ENCODE assay signal across 33 cellular contexts in the genomic region with DNA sequence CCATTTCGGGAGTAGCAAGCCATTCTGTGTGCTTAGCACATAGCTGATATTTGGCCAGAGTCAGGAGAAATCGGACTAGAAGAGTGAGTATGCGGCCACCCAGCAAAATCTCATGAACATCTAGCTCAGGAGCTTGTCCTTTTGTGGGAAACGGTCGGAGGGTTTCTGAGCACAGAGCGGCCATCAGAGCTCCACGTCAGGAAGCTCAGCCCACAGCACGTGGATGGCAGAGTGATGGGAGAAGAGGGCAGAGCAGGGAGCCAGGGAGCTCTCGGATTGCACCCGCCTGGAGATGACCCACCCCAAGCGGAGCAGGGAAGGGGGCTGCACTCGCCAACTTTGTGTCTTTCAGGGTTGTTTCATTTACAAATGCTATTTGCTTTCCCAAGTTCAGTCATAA. TPM values are rescaled to one million over a fixed set of nuclear protein-coding genes. Genes with fewer than 3 reads are reported as not detected.
DNase-seq lines count a peak whose midpoint lies in the region; ATAC-seq and TF ChIP-seq lines count a peak whose summit lies in the region.
"Had no signal": no experiment of that assay in that cellular context is flagged by ENCODE, and none has a peak within 500 bp of the region (broad histone marks: within the 10 kb centered on the region; RNA-seq: fewer than 3 reads in every experiment).

No MANE protein-coding gene starts in this region.

- no peak overlapping the region for H3K4me2 ChIP-seq in IMR-90 (ENCODE audit: low read depth, low read length)

- H4K20me1 ChIP-seq in IMR-90 (ENCODE audit: insufficient read depth, low read length) = no peaks in the 10 kb centered on the region

- no peak overlapping the region for H3K14ac ChIP-seq in IMR-90 (replicated peaks; ENCODE audit: low read depth, low read length)

- no peaks in the 10 kb centered on the region for H3K4me1 ChIP-seq in IMR-90 (ENCODE audit: control insufficient read depth, insufficient read depth, low read length)
- H3K4me1 ChIP-seq: ascending aorta, upper lobe of right lung had no signal

- in situ Hi-C loops in IMR-90 (cut with MboI; ENCODE audit: low sequenced_read_pairs) = no loop called here

- no peak overlapping the region for H2BK120ac ChIP-seq in IMR-90 (ENCODE audit: low read depth, low read length)

- TF ChIP-seq POLR2A in IMR-90 (IDR thresholded peaks at IDR 0.05; ENCODE audit: low read depth, low read length) = no peak

- no peak overlapping the region for H2AK5ac ChIP-seq in IMR-90 (ENCODE audit: low read depth, low read length)

- no peak overlapping the region for H2BK5ac ChIP-seq in IMR-90 (ENCODE audit: low read depth, low read length, poor library complexity, severe bottlenecking)

- peaks cover 29% of the 10 kb centered on the region for H3K36me3 Mint-ChIP-seq in activated naive CD4-positive, alpha-beta T cell treated with anti-CD3 and anti-CD28 coated beads for 36 hours (ENCODE audit: low read depth)
- peaks cover 45% of the 10 kb centered on the region for H3K36me3 Mint-ChIP-seq in activated naive CD8-positive, alpha-beta T cell treated with anti-CD3 and anti-CD28 coated beads, Interleukin-2, amount 50 U/mL, for 24 hours (ENCODE audit: low read depth)
- peaks cover 17 to 29% of the 10 kb centered on the region in 2 donors for H3K36me3 Mint-ChIP-seq in stimulated activated naive B cell treated with anti-CD40 and anti-IgM and Interleukin-4, amounts not matched to agents 10 μg/mL and 1 μg/mL and 100 μg/mL, for 72 hours

- no peak overlapping the region for H3K9ac ChIP-seq in IMR-90 (ENCODE audit: low read depth, low read length)

- peaks cover 66% of the 10 kb centered on the region for H3K4me1 Mint-ChIP-seq in activated naive CD4-positive, alpha-beta T cell treated with anti-CD3 and anti-CD28 coated beads for 36 hours (ENCODE audit: low read depth)
- peaks cover 43% of the 10 kb centered on the region for H3K4me1 Mint-ChIP-seq in activated naive CD8-positive, alpha-beta T cell treated with anti-CD3 and anti-CD28 coated beads, Interleukin-2, amount 50 U/mL, for 24 hours
- peaks cover 5 to 6% of the 10 kb centered on the region in 2 donors for H3K4me1 Mint-ChIP-seq in stimulated activated naive B cell treated with anti-CD40 and anti-IgM and Interleukin-4, amounts not matched to agents 10 μg/mL and 1 μg/mL and 100 μg/mL, for 72 hours
- H3K4me1 Mint-ChIP-seq: nephron had no signal

- H3K9me1 ChIP-seq in IMR-90 (ENCODE audit: insufficient read depth, low read length) = 0 out of 2 replicates have a peak, but pooled peaks cover 6% of the 10 kb centered on the region

- no peak overlapping the region for H2AK9ac ChIP-seq in IMR-90 (replicated peaks; ENCODE audit: low read depth, low read length, poor library complexity)

- CTCF ChIA-PET in activated naive CD4-positive, alpha-beta T cell treated with anti-CD3 and anti-CD28 coated beads for 36 hours (lab: Charles Lee) = interaction anchor here (0.7 to 2.2 kb wide), 7 partner anchors 9 to 126 kb away, joined by 3 to 10 read pairs (median 3); partner anchors contain the start of gene NIPAL3
- CTCF ChIA-PET in IMR-90 (lab: Yijun Ruan, JAX) = interaction anchor here (1.1 kb wide), 1 partner anchor 11 kb away, joined by 5 read pairs; no protein-coding TSS in a partner anchor

- no peaks in the 10 kb centered on the region for H3K36me3 ChIP-seq in IMR-90 (ENCODE audit: control insufficient read depth, insufficient read depth, low read length)
- H3K36me3 ChIP-seq: ascending aorta, cardiac muscle cell, HAP-1, upper lobe of right lung had no signal

- H3K27me3 ChIP-seq in IMR-90 (ENCODE audit: control insufficient read depth, insufficient read depth, low read length) = no peaks in the 10 kb centered on the region
- H3K27me3 ChIP-seq: ascending aorta, cardiac muscle cell, upper lobe of right lung had no signal

- no peak overlapping the region for H3K4ac ChIP-seq in IMR-90 (ENCODE audit: low read depth, low read length)

- no peak overlapping the region for H3K27ac ChIP-seq in IMR-90 (ENCODE audit: insufficient read depth, low read length)
- H3K27ac ChIP-seq: ascending aorta, cardiac muscle cell, coronary artery, upper lobe of right lung had no signal

- H4K8ac ChIP-seq in IMR-90 (ENCODE audit: low read depth in 2 of 2, low read length in 2 of 2) = no peak overlapping the region

- ATAC-seq in IMR-90 (ENCODE audit: low read depth) = no peak
- ATAC-seq in activated naive CD8-positive, alpha-beta T cell treated with anti-CD3 and anti-CD28 coated beads, Interleukin-2, amount 50 U/mL, for 24 hours = no peak
- no peak for ATAC-seq in stimulated activated naive B cell treated with anti-CD40 and anti-IgM and Interleukin-4, amounts not matched to agents 10 μg/mL and 1 μg/mL and 100 μg/mL, for 72 hours (replicated peaks)
- ATAC-seq: activated CD4-positive, CD25-positive, alpha-beta regulatory T cell treated with anti-CD3 and anti-CD28 coated beads, Interleukin-2, amount 50 U/mL, for 24 hours; left colon; mucosa of descending colon; Right ventricle myocardium inferior; SK-N-SH treated with all-trans-retinoic acid at 6 μM for 48 hours; upper lobe of right lung had no signal

- H3K9me3 Mint-ChIP-seq in activated naive CD4-positive, alpha-beta T cell treated with anti-CD3 and anti-CD28 coated beads for 36 hours = no peaks in the 10 kb centered on the region
- H3K9me3 Mint-ChIP-seq in activated naive CD8-positive, alpha-beta T cell treated with anti-CD3 and anti-CD28 coated beads, Interleukin-2, amount 50 U/mL, for 24 hours = peaks cover 4% of the 10 kb centered on the region
- peaks cover 0 to 3% of the 10 kb centered on the region in 2 donors for H3K9me3 Mint-ChIP-seq in stimulated activated naive B cell treated with anti-CD40 and anti-IgM and Interleukin-4, amounts not matched to agents 10 μg/mL and 1 μg/mL and 100 μg/mL, for 72 hours
- H3K9me3 Mint-ChIP-seq: nephron had no signal

- no peak overlapping the region for H2BK15ac ChIP-seq in IMR-90 (ENCODE audit: low read depth, low read length)

- no peak overlapping the region for H4K5ac ChIP-seq in IMR-90 (ENCODE audit: low read depth, low read length)

- no TSS peak for BruUV-seq in IMR-90 (replicated peaks; lab: Mats Ljungman, UMichigan)

- H3K56ac ChIP-seq in IMR-90 (ENCODE audit: extremely low read depth, insufficient read depth, low read length) = no peak overlapping the region

- peaks cover 6% of the 10 kb centered on the region in 2 experiments; a peak in 3 of 4 replicates for H3K79me1 ChIP-seq in IMR-90 (ENCODE audit: low read depth in 1 of 2, low read length in 2 of 2)

- intact Hi-C loops in activated naive CD4-positive, alpha-beta T cell treated with anti-CD3 and anti-CD28 coated beads for 36 hours (cut with micrococcal nuclease) = no loop called here
- intact Hi-C loops in IMR-90 (cut with micrococcal nuclease) = no loop called here

- DNase-seq in activated naive CD4-positive, alpha-beta T cell treated with anti-CD3 and anti-CD28 coated beads for 36 hours = no peak
- no peak for DNase-seq in activated naive CD4-positive, alpha-beta T cell (lab: John Stamatoyannopoulos, UW)
- DNase-seq in IMR-90 (no peak), foreskin fibroblast (no peak), NCI-H1436 (lab: John Stamatoyannopoulos, UW) (no peak), putamen (ENCODE audit: low spot score) (no peak)
- DNase-seq in activated naive CD8-positive, alpha-beta T cell treated with anti-CD3 and anti-CD28 coated beads, Interleukin-2, amount 50 U/mL, for 24 hours = no peak
- DNase-seq in stimulated activated naive B cell treated with anti-CD40 and anti-IgM and Interleukin-4, amounts not matched to agents 10 μg/mL and 1 μg/mL and 100 μg/mL, for 72 hours = no peak
- DNase-seq: effector CD8-positive, alpha-beta T cell; Kasumi-1; left colon; mammary epithelial cell; mucosa of descending colon; NCI-H1417; NCI-H2081; NCI-H2227 treated with DMSO at 0.1 percent for 48 hours; NCI-H526; NK-92 treated with Interleukin-12 subunit alpha and Interleukin-12 subunit beta, amount 100 ng/mL, for 24 hours; PC-3; stimulated activated CD4-positive, alpha-beta T cell treated with anti-CD3 and anti-CD28 coated beads, Interleukin-15, amount 100 ng/mL, for 24 hours; stimulated activated CD4-positive, alpha-beta T cell treated with anti-CD3 and anti-CD28 coated beads, Interleukin-4, amount 100 ng/mL, for 4 hours; T-helper 2 cell; upper lobe of right lung had no signal

- no peak overlapping the region for H3K23ac ChIP-seq in IMR-90 (ENCODE audit: low read depth, low read length)

- TF ChIP-seq RAD21 in IMR-90 (IDR thresholded peaks at IDR 0.05; ENCODE audit: low read length) = no peak

- dilution Hi-C loops in IMR-90 (cut with HindIII; ENCODE audit: low sequenced_read_pairs, unreplicated experiment) = no loop called here

- H4K91ac ChIP-seq in IMR-90 (ENCODE audit: insufficient read depth, low read depth, low read length) = no peak overlapping the region

- H2AFZ ChIP-seq in IMR-90 (replicated peaks; ENCODE audit: low read length, poor library complexity) = peak overlapping the region; percentile 0

- H3K27me3 Mint-ChIP-seq in activated naive CD4-positive, alpha-beta T cell treated with anti-CD3 and anti-CD28 coated beads for 36 hours (ENCODE audit: low read depth) = no peaks in the 10 kb centered on the region
- no peaks in the 10 kb centered on the region for H3K27me3 Mint-ChIP-seq in activated naive CD8-positive, alpha-beta T cell treated with anti-CD3 and anti-CD28 coated beads, Interleukin-2, amount 50 U/mL, for 24 hours
- H3K27me3 Mint-ChIP-seq in stimulated activated naive B cell treated with anti-CD40 and anti-IgM and Interleukin-4, amounts not matched to agents 10 μg/mL and 1 μg/mL and 100 μg/mL, for 72 hours = no peaks in the 10 kb centered on the region

- POLR2A ChIA-PET in IMR-90 (lab: Charles Lee; ENCODE audit: unreplicated experiment) = no interaction called here

- no peak overlapping the region for H3K4me3 Mint-ChIP-seq in activated naive CD4-positive, alpha-beta T cell treated with anti-CD3 and anti-CD28 coated beads for 36 hours
- no peak overlapping the region for H3K4me3 Mint-ChIP-seq in activated naive CD8-positive, alpha-beta T cell treated with anti-CD3 and anti-CD28 coated beads, Interleukin-2, amount 50 U/mL, for 24 hours
- H3K4me3 Mint-ChIP-seq in stimulated activated naive B cell treated with anti-CD40 and anti-IgM and Interleukin-4, amounts not matched to agents 10 μg/mL and 1 μg/mL and 100 μg/mL, for 72 hours = no peak overlapping the region
- H3K4me3 Mint-ChIP-seq: nephron had no signal

- peak overlapping the region; percentile 47 for H3K27ac Mint-ChIP-seq in activated naive CD4-positive, alpha-beta T cell treated with anti-CD3 and anti-CD28 coated beads for 36 hours
- peak overlapping the region; percentile 14 for H3K27ac Mint-ChIP-seq in activated naive CD8-positive, alpha-beta T cell treated with anti-CD3 and anti-CD28 coated beads, Interleukin-2, amount 50 U/mL, for 24 hours
- H3K27ac Mint-ChIP-seq in stimulated activated naive B cell treated with anti-CD40 and anti-IgM and Interleukin-4, amounts not matched to agents 10 μg/mL and 1 μg/mL and 100 μg/mL, for 72 hours = peak overlapping the region; percentile 25
- H3K27ac Mint-ChIP-seq: nephron had no signal

- H3K4me3 ChIP-seq in IMR-90 (ENCODE audit: insufficient read depth, low read depth, low read length) = no peak overlapping the region
- H3K4me3 ChIP-seq in foreskin fibroblast (ENCODE audit: low read depth in 1 of 2, low read length in 2 of 2) = no peak overlapping the region
- H3K4me3 ChIP-seq: ascending aorta, cardiac muscle cell, coronary artery, HAP-1, mucosa of descending colon, upper lobe of right lung had no signal

- 71% methylated on average over 8 of the region's 12 CpGs; no CpG with 5 or more reads in 1 of the 2 experiments for WGBS in IMR-90 (ENCODE audit: extremely low coverage in 2 of 2, insufficient read length in 1 of 2), 2 experiments

- no peak overlapping the region for H3K18ac ChIP-seq in IMR-90 (ENCODE audit: low read depth, low read length)

- no peak for TF ChIP-seq CTCF in IMR-90 (conservative IDR thresholded peaks at IDR 0.05; ENCODE audit: low read depth, low read length)
- TF ChIP-seq CTCF in foreskin fibroblast (IDR thresholded peaks at IDR 0.05; ENCODE audit: low read depth, low read length) = no peak

- no peak overlapping the region for H2BK20ac ChIP-seq in IMR-90 (ENCODE audit: low read depth, low read length)

- no peaks in the 10 kb centered on the region for H3K9me3 ChIP-seq in IMR-90 (ENCODE audit: control insufficient read depth, insufficient read depth, low read length)
- H3K9me3 ChIP-seq: ascending aorta, HAP-1, mucosa of descending colon, upper lobe of right lung had no signal

RNA-seq across cellular contexts. Expression of gene RCAN3, which starts 13.9 kb away (rescaled TPM):
- total RNA-seq in activated naive CD4-positive, alpha-beta T cell treated with anti-CD3 and anti-CD28 coated beads for 36 hours = 10 to 100 TPM; 70.8 to 71.9 TPM
- 5.9 and 8.6 TPM in 2 replicates for total RNA-seq in IMR-90 (2012; rRNA removed)
- 4.0 and 4.2 TPM in 2 replicates for polyA plus RNA-seq in IMR-90 (2012; rRNA removed)
- polyA plus RNA-seq in IMR-90 (2012; cell fraction: cytosol; rRNA removed) = 2.1 and 4.0 TPM in 2 replicates
- 1.7 and 4.2 TPM in 2 replicates for polyA plus RNA-seq in IMR-90 (2012; cell fraction: nucleus; rRNA removed; ENCODE audit: low replicate concordance)

RNA-seq across cellular contexts. Expression of gene NCMAP, which starts 39.4 kb away (rescaled TPM):
- under 1 TPM; 0.20 to 0.31 TPM for total RNA-seq in activated naive CD4-positive, alpha-beta T cell treated with anti-CD3 and anti-CD28 coated beads for 36 hours
- total RNA-seq in IMR-90 (2012; rRNA removed) = not detected in 2 replicates
- not detected in 2 replicates for polyA plus RNA-seq in IMR-90 (2012; rRNA removed)
- polyA plus RNA-seq in IMR-90 (2012; cell fraction: cytosol; rRNA removed) = not detected in 2 replicates
- not detected in 2 replicates for polyA plus RNA-seq in IMR-90 (2012; cell fraction: nucleus; rRNA removed; ENCODE audit: low replicate concordance)
- total RNA-seq: ascending aorta, cardiac muscle cell, glomerular endothelial cell, osteoblast had no signal
- polyA plus RNA-seq: cardiac muscle cell had no signal
